19 cellular contexts compared by ENCODE assay signal in the genomic region with DNA sequence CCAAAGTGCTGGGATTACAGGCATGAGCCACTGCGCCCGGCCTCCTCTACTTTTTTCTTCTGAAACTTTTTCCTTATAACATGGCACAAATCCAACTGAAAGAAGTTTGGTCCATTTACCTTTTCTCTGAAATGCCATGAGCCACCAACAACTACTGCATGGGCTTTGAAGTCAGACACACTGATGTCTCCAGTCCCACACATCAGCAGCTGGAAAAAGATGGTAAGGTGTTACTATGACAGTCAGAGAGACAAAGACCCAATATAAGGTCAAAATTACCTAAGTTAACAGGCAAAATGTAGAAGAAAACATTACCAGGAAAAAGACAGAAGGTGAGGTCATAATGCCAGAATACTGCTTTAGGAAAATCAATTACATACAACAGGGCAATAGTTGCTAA.
"Had no signal": no experiment of that assay in that cellular context is flagged by ENCODE, and none has a peak within 500 bp of the region (broad histone marks: within the 10 kb centered on the region; RNA-seq: fewer than 3 reads in every experiment).

No MANE protein-coding gene starts in this region.

- H3K4me3 Mint-ChIP-seq: endodermal cell, naive B cell, nephron had no signal

- H2AFZ ChIP-seq: parathyroid adenoma had no signal

- H3K27ac ChIP-seq: parathyroid adenoma had no signal

- H3K4me1 ChIP-seq: parathyroid adenoma, prostate gland had no signal

- H3K9ac ChIP-seq: parathyroid adenoma had no signal

- H3K27me3 Mint-ChIP-seq: naive B cell had no signal

- H3K27me3 ChIP-seq: heart right ventricle, testis had no signal

- H3K9me3 ChIP-seq: heart right ventricle, prostate gland, testis had no signal

- H3K36me3 ChIP-seq: prostate gland had no signal

- H3K4me3 ChIP-seq: coronary artery, heart right ventricle, lung, prostate gland, skin epidermis, testis had no signal

- H3K9me3 Mint-ChIP-seq: endodermal cell, naive B cell, nephron had no signal

- H3K27ac Mint-ChIP-seq: endodermal cell, nephron had no signal

- DNase-seq: central memory CD4-positive, alpha-beta T cell; effector CD4-positive, alpha-beta T cell; endodermal cell; foreskin melanocyte; heart right ventricle; islet precursor cell; naive B cell; occipital lobe; retina; stimulated activated CD4-positive, alpha-beta T cell treated with anti-CD3 and anti-CD28 coated beads, Interleukin-2, amount 100 ng/mL, for 24 hours; stimulated activated naive CD4-positive, alpha-beta T cell treated with Interleukin-2 at 50 U/mL for 16 hours; testis; trophoblast cell had no signal

- H3K4me1 Mint-ChIP-seq: endodermal cell, nephron had no signal
